8 cellular contexts compared by ENCODE assay signal in the genomic region with DNA sequence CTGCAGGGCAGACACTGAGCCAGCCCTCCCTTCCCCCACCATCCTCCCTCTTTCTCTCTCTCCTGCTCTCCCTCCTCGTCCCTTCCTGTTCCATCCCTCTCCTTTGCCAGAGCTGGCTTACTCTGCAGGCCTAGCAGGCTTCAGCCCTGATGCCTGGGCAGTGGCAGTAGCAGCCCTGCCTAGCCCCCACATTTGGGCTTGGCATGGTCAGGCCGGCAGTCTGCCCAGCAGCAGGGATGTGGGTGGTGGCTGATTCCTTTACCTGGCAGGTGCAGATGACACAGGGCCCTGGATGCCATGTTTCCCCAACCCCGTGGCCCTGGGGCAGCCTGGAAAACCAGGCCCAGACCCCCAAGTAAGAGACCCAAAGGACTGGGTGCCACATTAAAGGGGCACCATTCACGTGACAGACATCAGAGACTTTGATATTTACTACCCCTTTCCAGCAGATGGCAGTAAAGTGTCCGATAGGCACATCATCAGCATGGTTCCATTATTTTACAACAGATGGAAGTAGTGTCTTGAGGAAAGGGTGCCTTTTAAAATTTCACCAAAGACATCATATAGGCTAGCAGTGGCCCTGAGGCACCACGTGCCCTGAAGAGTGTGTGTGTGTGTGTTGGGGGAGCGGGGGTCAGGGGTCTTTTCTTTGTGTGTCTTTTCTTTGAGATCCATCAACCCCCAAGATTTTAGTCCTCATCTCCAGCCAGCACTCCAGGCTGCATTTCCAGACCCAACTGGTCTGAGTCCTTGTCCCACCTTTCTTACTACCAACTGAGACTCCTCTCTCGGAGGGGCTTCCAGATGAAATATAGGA. TPM values are rescaled to one million over a fixed set of nuclear protein-coding genes. Genes with fewer than 3 reads are reported as not detected.
A peak's percentile ranks its signal among the peaks of the same experiment; 100 is the strongest.
DNase-seq lines count a peak whose midpoint lies in the region; ATAC-seq and TF ChIP-seq lines count a peak whose summit lies in the region.

No MANE protein-coding gene starts in this region.

- H3K4me2 ChIP-seq in DND-41 (ENCODE audit: insufficient read depth, low read length) = peak overlapping the region; percentile 29; the same call in 1 of the 2 replicates

- no peak overlapping the region for H3K9ac ChIP-seq in DND-41 (ENCODE audit: low read depth, low read length)

- H3K27ac ChIP-seq in DND-41 (ENCODE audit: low read length) (no peak overlapping the region), lower lobe of right lung (no peak overlapping the region)

- H3K4me3 ChIP-seq in DND-41 (ENCODE audit: low read depth in 1 of 2, low read length in 2 of 2) (no peak overlapping the region), lower lobe of right lung (no peak overlapping the region)

- H2AFZ ChIP-seq in DND-41 (ENCODE audit: low read depth, low read length) = no peak overlapping the region

- no peaks in the 10 kb centered on the region for H3K36me3 ChIP-seq in DND-41 (ENCODE audit: insufficient read depth, low read length)
- no peaks in the 10 kb centered on the region for H3K36me3 ChIP-seq in lower lobe of right lung

- peak; percentile 88 for ATAC-seq in DND-41 (ENCODE audit: insufficient read depth, low read depth)
- peak; percentile 63 to 76 for ATAC-seq in lower lobe of right lung
- no peak for ATAC-seq in HG02678 (IDR thresholded peaks at IDR 0.05; ENCODE audit: unreplicated experiment)
- no peak for ATAC-seq in HG03521 (IDR thresholded peaks at IDR 0.05; ENCODE audit: unreplicated experiment)

- H3K79me2 ChIP-seq in DND-41 (ENCODE audit: insufficient read depth, low read length) = no peaks in the 10 kb centered on the region

- TF ChIP-seq CTCF in DND-41 (IDR thresholded peaks at IDR 0.05; ENCODE audit: borderline replicate concordance, extremely low read depth, low read length, poor library complexity, severe bottlenecking) = peak; percentile 71
- TF ChIP-seq CTCF in lower lobe of right lung (IDR thresholded peaks at IDR 0.05) = peak; percentile 56

- H3K4me1 ChIP-seq in DND-41 (ENCODE audit: insufficient read depth, low read length) = 0 out of 2 replicates have a peak, but pooled peaks cover 3% of the 10 kb centered on the region
- peaks cover 1% of the 10 kb centered on the region for H3K4me1 ChIP-seq in lower lobe of right lung

- DNase-seq in 8988T (peak; percentile 59), DND-41 (peak; percentile 47), HT-29 (ENCODE audit: low spot score) (peak; percentile 80), OCI-M1 (lab: John Stamatoyannopoulos, UW) (peak; percentile 61), dedifferentiated amniotic fluid mesenchymal stem cell (ENCODE audit: extremely low spot score) (peak; percentile 43), lower lobe of right lung (no peak)

- no peaks in the 10 kb centered on the region for H4K20me1 ChIP-seq in DND-41 (ENCODE audit: insufficient read depth, low read length)

- H3K27me3 ChIP-seq in DND-41 (ENCODE audit: insufficient read depth, low read length, poor library complexity) = no peaks in the 10 kb centered on the region
- peaks cover 37% of the 10 kb centered on the region for H3K27me3 ChIP-seq in lower lobe of right lung (ENCODE audit: low read depth)

- intact Hi-C loops in lower lobe of right lung (cut with DNase I) = no loop called here

- peaks cover 7% of the 10 kb centered on the region for H3K9me3 ChIP-seq in DND-41 (ENCODE audit: insufficient read depth, low read length, severe bottlenecking)
- H3K9me3 ChIP-seq in lower lobe of right lung = no peaks in the 10 kb centered on the region

RNA-seq across cellular contexts. Expression of a gene that starts 5.9 kb away (rescaled TPM):
- total RNA-seq in HT-29 (2014; rRNA removed; shearing (Covaris generic)) = 1.0 and 1.2 TPM in 2 replicates
- 1.3 TPM for total RNA-seq in lower lobe of right lung

RNA-seq across cellular contexts. Expression of a gene that starts 33.1 kb away (rescaled TPM):
- total RNA-seq in HT-29 (2014; rRNA removed; shearing (Covaris generic)) = 17.9 and 19.1 TPM in 2 replicates
- 46.0 TPM for total RNA-seq in lower lobe of right lung

RNA-seq across cellular contexts. Expression of a gene that starts 41.9 kb away (rescaled TPM):
- 94.9 and 128 TPM in 2 replicates for total RNA-seq in HT-29 (2014; rRNA removed; shearing (Covaris generic))
- total RNA-seq in lower lobe of right lung = 208 TPM

Comparison
In these comparisons a context has a peak if more than half of its experiments do, and no peak if none do; other contexts are left out.
1. ATAC-seq: peak in DND-41 (single experiment) and lower lobe of right lung (2 of 2); none in HG02678 (single experiment) and HG03521 (single experiment).